30 cellular contexts compared by ENCODE assay signal in the genomic region with DNA sequence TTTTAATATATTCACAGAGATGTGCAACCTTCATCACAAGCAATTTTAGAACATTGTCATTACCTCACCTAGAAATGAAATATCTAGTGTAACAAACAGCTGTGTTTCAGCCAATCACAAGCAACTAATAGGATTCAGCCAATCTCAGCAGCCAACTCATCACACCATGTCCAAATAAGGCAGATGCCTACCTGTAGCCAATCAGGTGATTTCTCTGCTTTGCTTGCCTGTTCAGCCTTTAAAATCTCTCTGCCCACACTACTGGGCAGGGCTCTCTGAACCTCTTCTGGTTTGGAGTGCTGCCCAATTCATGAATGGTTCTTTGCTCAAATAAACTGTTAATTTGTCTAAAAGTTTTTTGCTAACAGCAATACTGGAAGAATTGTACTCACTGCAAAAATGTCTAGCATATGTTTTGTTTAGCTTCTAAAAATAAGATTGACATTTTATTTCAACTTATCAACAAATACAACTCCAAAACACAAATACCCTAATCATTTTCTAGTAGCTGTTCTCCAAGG. TPM values are rescaled to one million over a fixed set of nuclear protein-coding genes. Genes with fewer than 3 reads are reported as not detected.
DNase-seq lines count a peak whose midpoint lies in the region; ATAC-seq and TF ChIP-seq lines count a peak whose summit lies in the region.
"Had no signal": no experiment of that assay in that cellular context is flagged by ENCODE, and none has a peak within 500 bp of the region (broad histone marks: within the 10 kb centered on the region; RNA-seq: fewer than 3 reads in every experiment).

No MANE protein-coding gene starts in this region.

- no peaks in the 10 kb centered on the region for H3K9me3 ChIP-seq in mammary epithelial cell (replicated peaks; ENCODE audit: insufficient read depth, low read length)
- H3K9me3 ChIP-seq in breast epithelium = no peaks in the 10 kb centered on the region
- H3K9me3 ChIP-seq in upper lobe of right lung = no peaks in the 10 kb centered on the region
- no peaks in the 10 kb centered on the region for H3K9me3 ChIP-seq in ovary
- H3K9me3 ChIP-seq: BLaER1, gastrocnemius medialis, left ventricle myocardium inferior, transverse colon had no signal

- H2AFZ ChIP-seq in mammary epithelial cell (ENCODE audit: low read depth, low read length) = no peak overlapping the region
- H2AFZ ChIP-seq: hepatocyte had no signal

- H3K36me3 Mint-ChIP-seq in activated T-helper 1 cell treated with anti-CD3 and anti-CD28 coated beads, Interleukin-12 subunit alpha, Interleukin-12 subunit beta, Interleukin-2, Interleukin-4 antibody, amounts not matched to agents 30 ng/mL and 10 ng/mL and 1 ng/mL, durations not matched to agents 14 hours and 24 hours and 36 hours (ENCODE audit: low read depth) = no peaks in the 10 kb centered on the region
- peaks cover 0 to 7% (median 0%) of the 10 kb centered on the region in 3 donors for H3K36me3 Mint-ChIP-seq in immature natural killer cell

- peak; percentile 28 for ATAC-seq in upper lobe of right lung
- ATAC-seq in HG03095 (IDR thresholded peaks at IDR 0.05; ENCODE audit: unreplicated experiment) = no peak
- ATAC-seq: gastrocnemius medialis, HepG2, Panc1, right cardiac atrium, WTC11 had no signal

- H3K27me3 Mint-ChIP-seq in activated T-helper 1 cell treated with anti-CD3 and anti-CD28 coated beads, Interleukin-12 subunit alpha, Interleukin-12 subunit beta, Interleukin-2, Interleukin-4 antibody, amounts not matched to agents 30 ng/mL and 10 ng/mL and 1 ng/mL, durations not matched to agents 14 hours and 24 hours and 36 hours (ENCODE audit: insufficient read depth) = peaks cover 14% of the 10 kb centered on the region
- H3K27me3 Mint-ChIP-seq in immature natural killer cell (ENCODE audit: low read depth in 3 of 3) = peaks cover 0 to 10% (median 4%) of the 10 kb centered on the region in 3 donors

- no peaks in the 10 kb centered on the region for H4K20me1 ChIP-seq in mammary epithelial cell (ENCODE audit: insufficient read depth, low read length)
- H4K20me1 ChIP-seq: BLaER1 had no signal

- H3K9me3 Mint-ChIP-seq in activated T-helper 1 cell treated with anti-CD3 and anti-CD28 coated beads, Interleukin-12 subunit alpha, Interleukin-12 subunit beta, Interleukin-2, Interleukin-4 antibody, amounts not matched to agents 30 ng/mL and 10 ng/mL and 1 ng/mL, durations not matched to agents 14 hours and 24 hours and 36 hours = no peaks in the 10 kb centered on the region
- H3K9me3 Mint-ChIP-seq in immature natural killer cell = no peaks in the 10 kb centered on the region
- H3K9me3 Mint-ChIP-seq: activated CD4-positive, alpha-beta T cell treated with anti-CD3 and anti-CD28 coated beads, Interleukin-2, amount 10 ng/mL, durations not matched to agents 7 days and 5 days; activated T-cell treated with anti-CD3 and anti-CD28 coated beads, Interleukin-2, amount 50 U/mL, for 24 hours; nephron had no signal

- BruUV-seq in mammary epithelial cell (replicated peaks; lab: Mats Ljungman, UMichigan) = no TSS peak

- peaks cover 18% of the 10 kb centered on the region for H3K4me1 Mint-ChIP-seq in activated T-helper 1 cell treated with anti-CD3 and anti-CD28 coated beads, Interleukin-12 subunit alpha, Interleukin-12 subunit beta, Interleukin-2, Interleukin-4 antibody, amounts not matched to agents 30 ng/mL and 10 ng/mL and 1 ng/mL, durations not matched to agents 14 hours and 24 hours and 36 hours (ENCODE audit: low read depth)
- H3K4me1 Mint-ChIP-seq in immature natural killer cell = peaks cover 53 to 65% of the 10 kb centered on the region in 2 donors

- intact Hi-C loops in mammary epithelial cell (cut with micrococcal nuclease) = loop anchor here (1.0 to 10.0 kb wide), 4 partner anchors 124 to 1632 kb away; no protein-coding TSS in a partner anchor
- intact Hi-C loops in breast epithelium (cut with DNase I; ENCODE audit: low total_unique reads) = loop anchor here (5.0 kb wide), 1 partner anchor 215 kb away; no protein-coding TSS in a partner anchor
- intact Hi-C loops in activated T-helper 1 cell treated with anti-CD3 and anti-CD28 coated beads, Interleukin-12 subunit alpha, Interleukin-12 subunit beta, Interleukin-2, Interleukin-4 antibody, amounts not matched to agents 30 ng/mL and 10 ng/mL and 1 ng/mL, durations not matched to agents 14 hours and 24 hours and 36 hours (cut with micrococcal nuclease) = loop anchor here (10.0 kb wide), 1 partner anchor 262 kb away; no protein-coding TSS in a partner anchor
- intact Hi-C loops in upper lobe of right lung (cut with DNase I) = no loop called here
- intact Hi-C loops in ovary (cut with DNase I) = loop anchor here in 2 of 4 donors (5.0 to 10.0 kb wide), 2 partner anchors 118 to 125 kb away; no protein-coding TSS in a partner anchor

- H3K9ac ChIP-seq in mammary epithelial cell (ENCODE audit: insufficient read depth, low read length) = no peak overlapping the region
- H3K9ac ChIP-seq: BLaER1 had no signal

- no peaks in the 10 kb centered on the region for H3K79me2 ChIP-seq in mammary epithelial cell (ENCODE audit: insufficient read depth, low read length)
- H3K79me2 ChIP-seq: hepatocyte had no signal

- H3K27ac Mint-ChIP-seq in activated T-helper 1 cell treated with anti-CD3 and anti-CD28 coated beads, Interleukin-12 subunit alpha, Interleukin-12 subunit beta, Interleukin-2, Interleukin-4 antibody, amounts not matched to agents 30 ng/mL and 10 ng/mL and 1 ng/mL, durations not matched to agents 14 hours and 24 hours and 36 hours = no peak overlapping the region
- H3K27ac Mint-ChIP-seq in immature natural killer cell = peak overlapping the region in 1 of 6 donors; percentile 40
- H3K27ac Mint-ChIP-seq: activated CD4-positive, alpha-beta T cell treated with anti-CD3 and anti-CD28 coated beads, Interleukin-2, amount 10 ng/mL, durations not matched to agents 7 days and 5 days; activated T-cell treated with anti-CD3 and anti-CD28 coated beads, Interleukin-2, amount 50 U/mL, for 24 hours; H9; WTC11 had no signal

- CTCF ChIA-PET in mammary epithelial cell (lab: Charles Lee; ENCODE audit: low non-redundant PET) = interaction anchor here (0.8 to 1.3 kb wide), 3 partner anchors 39 to 84 kb away, joined by 3 to 4 read pairs (median 4); no protein-coding TSS in a partner anchor

- dilution Hi-C loops in mammary epithelial cell (cut with HindIII; ENCODE audit: low sequenced_read_pairs) = loop anchor here (10.0 kb wide), 1 partner anchor 272 kb away; no protein-coding TSS in a partner anchor

- TF ChIP-seq POLR2A in breast epithelium (IDR thresholded peaks at IDR 0.05) = no peak
- TF ChIP-seq POLR2A in ovary (IDR thresholded peaks at IDR 0.05) = no peak

- H3K36me3 ChIP-seq in mammary epithelial cell (ENCODE audit: insufficient read depth, low read length) = no peaks in the 10 kb centered on the region
- H3K36me3 ChIP-seq in breast epithelium = no peaks in the 10 kb centered on the region
- H3K36me3 ChIP-seq in upper lobe of right lung = no peaks in the 10 kb centered on the region
- H3K36me3 ChIP-seq in ovary = no peaks in the 10 kb centered on the region
- H3K36me3 ChIP-seq: BLaER1, cardiac muscle cell, gastrocnemius medialis, left ventricle myocardium inferior, transverse colon had no signal

- peak; percentile 37 for DNase-seq in mammary epithelial cell
- DNase-seq in breast epithelium (ENCODE audit: low spot score in 2 of 2) = no peak
- DNase-seq in activated T-helper 1 cell treated with anti-CD3 and anti-CD28 coated beads, Interleukin-12 subunit alpha, Interleukin-12 subunit beta, Interleukin-2, Interleukin-4 antibody, amounts not matched to agents 30 ng/mL and 10 ng/mL and 1 ng/mL, durations not matched to agents 14 hours and 24 hours and 36 hours (ENCODE audit: low spot score) = no peak
- no peak for DNase-seq in immature natural killer cell
- no peak for DNase-seq in upper lobe of right lung
- no peak for DNase-seq in ovary
- no peak for DNase-seq in NCI-H1092 treated with DMSO at 0.1 percent for 48 hours (lab: John Stamatoyannopoulos, UW)
- DNase-seq: activated CD4-positive, alpha-beta T cell treated with anti-CD3 and anti-CD28 coated beads, Interleukin-2, amount 10 ng/mL, durations not matched to agents 7 days and 5 days; activated naive CD4-positive, alpha-beta T cell treated with Interleukin-2 at 50 U/mL for 16 hours; activated T-cell treated with anti-CD3 and anti-CD28 coated beads, Interleukin-2, amount 50 U/mL, for 24 hours; Calu3; cortex of kidney; gastrocnemius medialis; H9; left ventricle myocardium inferior; midbrain; NCI-H1694; NCI-H524 treated with DMSO at 0.1 percent for 48 hours; right cardiac atrium; SIG-M5; stimulated activated CD4-positive, alpha-beta T cell treated with anti-CD3 and anti-CD28 coated beads, Interleukin-2, amount 100 ng/mL, for 48 hours; transverse colon had no signal

- TF ChIP-seq EP300 in ovary (IDR thresholded peaks at IDR 0.05) = no peak

- H3K4me3 Mint-ChIP-seq in activated T-helper 1 cell treated with anti-CD3 and anti-CD28 coated beads, Interleukin-12 subunit alpha, Interleukin-12 subunit beta, Interleukin-2, Interleukin-4 antibody, amounts not matched to agents 30 ng/mL and 10 ng/mL and 1 ng/mL, durations not matched to agents 14 hours and 24 hours and 36 hours = peak overlapping the region; percentile 21
- H3K4me3 Mint-ChIP-seq in immature natural killer cell = peak overlapping the region in 4 of 5 donors; percentile 91 to 94 (median 93)
- H3K4me3 Mint-ChIP-seq: activated T-cell treated with anti-CD3 and anti-CD28 coated beads, Interleukin-2, amount 50 U/mL, for 24 hours; H9 had no signal

- in situ Hi-C loops in mammary epithelial cell (cut with MboI; ENCODE audit: low sequenced_read_pairs in 2 of 2) = loop anchor here (10.0 kb wide), 1 partner anchor 262 kb away; no protein-coding TSS in a partner anchor

- no peaks in the 10 kb centered on the region for H3K27me3 ChIP-seq in mammary epithelial cell (ENCODE audit: insufficient read depth, low read length)
- H3K27me3 ChIP-seq in breast epithelium = no peaks in the 10 kb centered on the region
- H3K27me3 ChIP-seq in upper lobe of right lung = no peaks in the 10 kb centered on the region
- no peaks in the 10 kb centered on the region for H3K27me3 ChIP-seq in ovary
- H3K27me3 ChIP-seq: BLaER1, cardiac muscle cell, hepatocyte had no signal

- TF ChIP-seq CTCF in mammary epithelial cell (conservative IDR thresholded peaks at IDR 0.05 in 1 of 2, IDR thresholded peaks at IDR 0.05 in 1 of 2; ENCODE audit: extremely low read depth in 1 of 2, insufficient read depth in 1 of 2, low read depth in 1 of 2, low read length in 2 of 2) (no peak), breast epithelium (IDR thresholded peaks at IDR 0.05) (no peak), upper lobe of right lung (IDR thresholded peaks at IDR 0.05) (no peak), ovary (IDR thresholded peaks at IDR 0.05) (no peak)

- H3K4me3 ChIP-seq in mammary epithelial cell (replicated peaks in 1 of 3; ENCODE audit: insufficient read depth in 1 of 3, low read depth in 2 of 3, low read length in 3 of 3) (no peak overlapping the region), breast epithelium (no peak overlapping the region), upper lobe of right lung (no peak overlapping the region), ovary (no peak overlapping the region)
- H3K4me3 ChIP-seq: BLaER1, cardiac muscle cell, hepatocyte, transverse colon had no signal

- H3K4me1 ChIP-seq in mammary epithelial cell (ENCODE audit: insufficient read depth, low read length) (peaks cover 15% of the 10 kb centered on the region), breast epithelium (no peaks in the 10 kb centered on the region), upper lobe of right lung (peaks cover 8% of the 10 kb centered on the region), ovary (ENCODE audit: insufficient read depth) (no peaks in the 10 kb centered on the region)
- H3K4me1 ChIP-seq: BLaER1 had no signal

- H3K27ac ChIP-seq in mammary epithelial cell (ENCODE audit: insufficient read depth, low read depth, low read length) (no peak overlapping the region), breast epithelium (no peak overlapping the region), upper lobe of right lung (no peak overlapping the region), ovary (no peak overlapping the region)
- H3K27ac ChIP-seq: BLaER1, cardiac muscle cell, gastrocnemius medialis, hepatocyte, transverse colon had no signal

- no peak overlapping the region for H3K4me2 ChIP-seq in mammary epithelial cell (ENCODE audit: insufficient read depth, low read depth, low read length)

RNA-seq across cellular contexts. Expression of gene IGFBP7, which starts 52.4 kb away (rescaled TPM):
- total RNA-seq in mammary epithelial cell (100 to 1,000 TPM in 1 of 2 donors, 10 to 100 TPM in 1; 73.4 to 300 TPM), breast epithelium (100 to 1,000 TPM; 205 to 769 (median 622) TPM), upper lobe of right lung (661 TPM), ovary (100 to 1,000 TPM in 6 of 7 donors, 10 to 100 TPM in 1; 96.8 to 955 (median 353) TPM)
- polyA plus RNA-seq in mammary epithelial cell (159 TPM), immature natural killer cell (100 to 1,000 TPM; 192 to 270 (median 246) TPM), ovary (1,000 to 10,000 TPM in 1 of 2 donors, 100 to 1,000 TPM in 1; 686 to 4,468 TPM)
- 42.0 TPM for polyA minus RNA-seq in mammary epithelial cell
- total RNA-seq in activated T-helper 1 cell treated with anti-CD3 and anti-CD28 coated beads, Interleukin-12 subunit alpha, Interleukin-12 subunit beta, Interleukin-2, Interleukin-4 antibody, amounts not matched to agents 30 ng/mL and 10 ng/mL and 1 ng/mL, durations not matched to agents 14 hours and 24 hours and 36 hours = not detected in 2 replicates

Comparison
In these comparisons a context has a peak if more than half of its experiments do, and no peak if none do; other contexts are left out.
1. RNA of gene IGFBP7, which starts 52.4 kb away (total RNA-seq): 661 TPM in upper lobe of right lung (single experiment), 205 to 769 TPM in breast epithelium, 96.8 to 955 TPM in ovary and 73.4 to 300 TPM in mammary epithelial cell; not detected in activated T-helper 1 cell treated with anti-CD3 and anti-CD28 coated beads, Interleukin-12 subunit alpha, Interleukin-12 subunit beta, Interleukin-2, Interleukin-4 antibody, amounts not matched to agents 30 ng/mL and 10 ng/mL and 1 ng/mL, durations not matched to agents 14 hours and 24 hours and 36 hours; every median in the first group is over 10 times any median in the second.